Comparison of ENCODE assay signal across 13 cellular contexts in the genomic region with DNA sequence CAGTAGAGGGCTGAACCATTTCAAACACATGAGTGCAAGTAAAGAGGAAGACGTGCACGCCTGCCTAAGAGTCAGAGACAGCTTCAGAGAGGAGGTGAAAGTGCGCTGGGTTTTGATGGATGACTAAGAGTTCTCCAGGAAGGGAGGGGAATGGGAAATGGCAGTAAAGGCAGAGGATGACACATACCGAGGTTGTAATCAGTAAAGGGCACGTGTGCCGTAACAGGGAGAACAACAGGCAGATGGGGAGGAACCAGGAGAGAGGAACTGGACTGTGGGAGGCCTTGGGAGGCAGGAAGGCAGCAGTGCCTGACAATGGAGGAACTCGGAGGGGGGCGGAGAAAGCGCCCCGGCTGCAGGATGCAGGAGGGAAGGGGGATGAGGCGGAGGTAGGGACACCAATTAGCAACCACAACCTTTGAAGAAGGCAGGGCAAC.
A peak's percentile ranks its signal among the peaks of the same experiment; 100 is the strongest.
DNase-seq lines count a peak whose midpoint lies in the region; ATAC-seq and TF ChIP-seq lines count a peak whose summit lies in the region.
"Had no signal": no experiment of that assay in that cellular context is flagged by ENCODE, and none has a peak within 500 bp of the region (broad histone marks: within the 10 kb centered on the region; RNA-seq: fewer than 3 reads in every experiment).

No MANE protein-coding gene starts in this region.

- no peak overlapping the region for H3K4me3 Mint-ChIP-seq in Calu3 (ENCODE audit: low read depth, unreplicated experiment)
- H3K4me3 Mint-ChIP-seq: activated B cell treated with CpG ODN at 0.5 μM for 24 hours; natural killer cell treated with Interleukin-12 subunit alpha and Interleukin-12 subunit beta and Interleukin-15 and Interleukin-18, amount 100 ng/mL, for 72 hours had no signal

- H3K4me1 Mint-ChIP-seq in Calu3 (ENCODE audit: low read depth, unreplicated experiment): peaks cover 21% of the 10 kb centered on the region
- H3K4me1 Mint-ChIP-seq: activated B cell treated with CpG ODN at 0.5 μM for 24 hours had no signal

- TF ChIP-seq CTCF in Calu3 (IDR thresholded peaks at IDR 0.05; ENCODE audit: unreplicated experiment) (no peak), esophagus muscularis mucosa (IDR thresholded peaks at IDR 0.05) (no peak), left ventricle myocardium inferior (IDR thresholded peaks at IDR 0.05; ENCODE audit: borderline replicate concordance) (no peak)

- no peak for TF ChIP-seq EP300 in esophagus muscularis mucosa (IDR thresholded peaks at IDR 0.05)

- BruUV-seq in Calu3 (replicated peaks; lab: Mats Ljungman, UMichigan): no TSS peak

- no peak for TF ChIP-seq POLR2A in esophagus muscularis mucosa (IDR thresholded peaks at IDR 0.05; ENCODE audit: low read depth)

- 71% methylated on average over 11 of the region's 11 CpGs for WGBS in esophagus muscularis mucosa

- H3K4me3 ChIP-seq in iPS-20b (ENCODE audit: low read length) (no peak overlapping the region), esophagus muscularis mucosa (no peak overlapping the region), left ventricle myocardium inferior (no peak overlapping the region)
- H3K4me3 ChIP-seq: dorsolateral prefrontal cortex had no signal

- peaks cover 34% of the 10 kb centered on the region for H3K27me3 Mint-ChIP-seq in Calu3 (ENCODE audit: unreplicated experiment)

- H3K4me1 ChIP-seq in iPS-20b (ENCODE audit: insufficient read depth, low read length): peaks cover 21% of the 10 kb centered on the region; the same call in 1 of the 2 replicates
- peaks cover 0 to 28% (median 6%) of the 10 kb centered on the region in 4 donors for H3K4me1 ChIP-seq in esophagus muscularis mucosa
- H3K4me1 ChIP-seq in left ventricle myocardium inferior: no peaks in the 10 kb centered on the region

- no peaks in the 10 kb centered on the region for H3K36me3 ChIP-seq in iPS-20b (ENCODE audit: insufficient read depth, low read depth, low read length)
- H3K36me3 ChIP-seq in esophagus muscularis mucosa: no peaks in the 10 kb centered on the region
- H3K36me3 ChIP-seq in left ventricle myocardium inferior: no peaks in the 10 kb centered on the region

- 0 out of 2 replicates have a peak overlapping the region, but pooled peaks have one; percentile 29 for H3K9ac ChIP-seq in iPS-20b (ENCODE audit: low read depth, low read length)

- DNase-seq in Calu3 (peak; percentile 37), KBM-7 (peak; percentile 92), UCSD-AML1 (lab: John Stamatoyannopoulos, UW; ENCODE audit: unreplicated experiment) (peak; percentile 77), esophagus muscularis mucosa (ENCODE audit: extremely low spot score) (no peak), left ventricle myocardium inferior (no peak), mucosa of gallbladder (ENCODE audit: low spot score) (no peak)
- DNase-seq: activated B cell treated with CpG ODN at 0.5 μM for 24 hours, activated gamma-delta T cell, dorsolateral prefrontal cortex had no signal

- peaks cover 4% of the 10 kb centered on the region for H3K36me3 Mint-ChIP-seq in Calu3 (ENCODE audit: insufficient read depth, unreplicated experiment)
- H3K36me3 Mint-ChIP-seq: natural killer cell treated with Interleukin-12 subunit alpha and Interleukin-12 subunit beta and Interleukin-15 and Interleukin-18, amount 100 ng/mL, for 72 hours had no signal

- in situ Hi-C loops in KBM-7 (cut with MboI; ENCODE audit: low pct_unique_long_range_greater_than_20kb, low sequenced_read_pairs): no loop called here

- H3K9me3 Mint-ChIP-seq in Calu3 (ENCODE audit: low read depth, unreplicated experiment): no peaks in the 10 kb centered on the region
- H3K9me3 Mint-ChIP-seq: activated B cell treated with CpG ODN at 0.5 μM for 24 hours; natural killer cell treated with Interleukin-12 subunit alpha and Interleukin-12 subunit beta and Interleukin-15 and Interleukin-18, amount 100 ng/mL, for 72 hours had no signal

- peak overlapping the region; percentile 54 for H3K27ac Mint-ChIP-seq in Calu3 (ENCODE audit: unreplicated experiment)
- H3K27ac Mint-ChIP-seq: activated B cell treated with CpG ODN at 0.5 μM for 24 hours; natural killer cell treated with Interleukin-12 subunit alpha and Interleukin-12 subunit beta and Interleukin-15 and Interleukin-18, amount 100 ng/mL, for 72 hours had no signal

- intact Hi-C loops in Calu3 (cut with micrococcal nuclease; ENCODE audit: unreplicated experiment) (loop anchor here (2.0 kb wide), 1 partner anchor 109 kb away; no protein-coding TSS in a partner anchor), esophagus muscularis mucosa (cut with DNase I) (loop anchor here (2.0 kb wide), 1 partner anchor 109 kb away; no protein-coding TSS in a partner anchor), left ventricle myocardium inferior (cut with micrococcal nuclease) (no loop called here)

- H3K27ac ChIP-seq in iPS-20b (ENCODE audit: low read length) (no peak overlapping the region), esophagus muscularis mucosa (replicated peaks in 1 of 4) (no peak overlapping the region), left ventricle myocardium inferior (replicated peaks) (no peak overlapping the region)
- H3K27ac ChIP-seq: C4-2B, dorsolateral prefrontal cortex had no signal

- H3K9me3 ChIP-seq in iPS-20b (ENCODE audit: insufficient read depth, low read depth, low read length): no peaks in the 10 kb centered on the region
- no peaks in the 10 kb centered on the region for H3K9me3 ChIP-seq in esophagus muscularis mucosa
- H3K9me3 ChIP-seq in left ventricle myocardium inferior (replicated peaks): no peaks in the 10 kb centered on the region

- CTCF ChIA-PET in Calu3 (lab: Charles Lee): interaction anchor here (0.6 to 2.8 kb wide), 6 partner anchors 12 to 111 kb away, joined by 3 to 15 read pairs (median 4); no protein-coding TSS in a partner anchor

- no peaks in the 10 kb centered on the region; the same call in 1 of the 2 replicates for H3K27me3 ChIP-seq in iPS-20b (ENCODE audit: insufficient read depth, low read length)
- peaks cover 0 to 11% (median 0%) of the 10 kb centered on the region in 4 donors for H3K27me3 ChIP-seq in esophagus muscularis mucosa
- H3K27me3 ChIP-seq in left ventricle myocardium inferior (ENCODE audit: low read depth): peaks cover 53% of the 10 kb centered on the region

- no peak for ATAC-seq in HG03196 (IDR thresholded peaks at IDR 0.05; ENCODE audit: unreplicated experiment)
- ATAC-seq: natural killer cell treated with Interleukin-12 subunit alpha and Interleukin-12 subunit beta and Interleukin-15 and Interleukin-18, amount 100 ng/mL, for 72 hours had no signal

Comparison
In these comparisons a context has a peak if more than half of its experiments do, and no peak if none do; other contexts are left out.
1. DNase-seq: peak in Calu3 (single experiment), KBM-7 (single experiment) and UCSD-AML1 (single experiment); none in esophagus muscularis mucosa (single experiment), left ventricle myocardium inferior (single experiment) and mucosa of gallbladder (single experiment).